ENCODE assay signal across 11 cellular contexts in the genomic region with DNA sequence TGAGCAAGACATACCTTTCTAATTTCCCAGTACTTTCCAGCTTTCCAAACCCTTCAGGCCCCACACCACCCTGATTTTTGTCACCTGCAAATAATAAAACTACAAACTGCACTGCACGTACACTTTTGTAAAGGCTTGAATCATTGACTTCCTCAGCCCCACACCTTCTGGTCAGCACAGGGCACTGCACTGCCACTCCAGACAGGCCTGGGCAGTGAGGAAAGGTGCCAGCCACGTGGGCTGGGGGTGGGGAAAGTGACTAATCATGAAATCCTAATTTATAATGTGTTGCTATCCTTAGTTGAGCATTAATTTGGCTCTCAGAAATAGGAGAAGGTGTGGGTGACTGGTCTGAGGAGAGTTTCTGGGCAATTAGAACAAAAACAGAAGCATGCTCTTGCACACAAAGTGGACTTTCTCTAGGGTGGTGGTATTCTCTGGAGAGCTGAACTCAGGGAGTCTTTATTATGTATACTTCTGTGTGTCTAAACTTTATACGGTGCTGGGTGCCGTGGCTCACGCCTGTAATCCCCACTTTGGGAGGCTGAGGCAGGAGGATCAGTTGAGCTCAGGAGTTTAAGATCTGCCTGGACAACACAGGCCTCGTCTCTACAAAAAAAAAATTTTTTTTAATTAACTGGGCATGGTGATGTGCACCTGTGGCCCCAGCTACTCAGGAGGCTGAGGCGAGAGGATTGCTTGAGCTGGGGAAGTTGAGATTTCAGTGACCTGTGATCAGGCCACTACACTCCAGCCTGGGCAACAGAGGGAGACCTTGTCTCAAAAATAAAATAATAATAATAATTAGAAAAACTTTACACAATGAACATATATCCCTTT. TPM values are rescaled to one million over a fixed set of nuclear protein-coding genes. Genes with fewer than 3 reads are reported as not detected.
A peak's percentile ranks its signal among the peaks of the same experiment; 100 is the strongest.
DNase-seq lines count a peak whose midpoint lies in the region; ATAC-seq and TF ChIP-seq lines count a peak whose summit lies in the region.
"Had no signal": no experiment of that assay in that cellular context is flagged by ENCODE, and none has a peak within 500 bp of the region (broad histone marks: within the 10 kb centered on the region; RNA-seq: fewer than 3 reads in every experiment).

No MANE protein-coding gene starts in this region.

- H3K27me3 ChIP-seq in MG63 (no peaks in the 10 kb centered on the region), colonic mucosa (no peaks in the 10 kb centered on the region)
- H3K27me3 ChIP-seq: suprapubic skin had no signal

- no peak for TF ChIP-seq CTCF in colonic mucosa (IDR thresholded peaks at IDR 0.05)
- no peak for TF ChIP-seq CTCF in mesothelial cell of epicardium (IDR thresholded peaks at IDR 0.05; ENCODE audit: unreplicated experiment)

- peak overlapping the region; percentile 58 for H3K27ac ChIP-seq in colonic mucosa

- peaks cover 8% of the 10 kb centered on the region for H3K4me1 ChIP-seq in colonic mucosa

- DNase-seq in AG08396 (ENCODE audit: low spot score) (peak; percentile 29), MG63 (peak; percentile 63), colonic mucosa (no peak), mesothelial cell of epicardium (ENCODE audit: low spot score in 2 of 2, unreplicated experiment in 2 of 2) (no peak), pons (ENCODE audit: low spot score) (no peak)
- DNase-seq in activated CD4-positive, alpha-beta memory T cell treated with anti-CD3 and anti-CD28 coated beads, Interleukin-2, amount 10 ng/mL, durations not matched to agents 7 days and 5 days: no peak
- DNase-seq: activated gamma-delta T cell treated with Interleukin-2 at 50 U/mL for 16 hours, DND-41 had no signal

- POLR2A ChIA-PET in activated CD4-positive, alpha-beta memory T cell treated with anti-CD3 and anti-CD28 coated beads, Interleukin-2, amount 10 ng/mL, durations not matched to agents 7 days and 5 days (lab: Charles Lee): no interaction called here

- H3K4me1 Mint-ChIP-seq in mesothelial cell of epicardium: peaks cover 49% of the 10 kb centered on the region
- no peaks in the 10 kb centered on the region for H3K4me1 Mint-ChIP-seq in activated CD4-positive, alpha-beta memory T cell treated with anti-CD3 and anti-CD28 coated beads, Interleukin-2, amount 10 ng/mL, durations not matched to agents 7 days and 5 days

- no peaks in the 10 kb centered on the region for H3K36me3 Mint-ChIP-seq in mesothelial cell of epicardium
- no peaks in the 10 kb centered on the region for H3K36me3 Mint-ChIP-seq in activated CD4-positive, alpha-beta memory T cell treated with anti-CD3 and anti-CD28 coated beads, Interleukin-2, amount 10 ng/mL, durations not matched to agents 7 days and 5 days (ENCODE audit: low read depth)

- H3K4me3 Mint-ChIP-seq in mesothelial cell of epicardium: no peak overlapping the region
- no peak overlapping the region for H3K4me3 Mint-ChIP-seq in activated CD4-positive, alpha-beta memory T cell treated with anti-CD3 and anti-CD28 coated beads, Interleukin-2, amount 10 ng/mL, durations not matched to agents 7 days and 5 days

- no peaks in the 10 kb centered on the region for H3K9me3 ChIP-seq in MG63
- H3K9me3 ChIP-seq in colonic mucosa: no peaks in the 10 kb centered on the region
- H3K9me3 ChIP-seq: suprapubic skin had no signal

- no peaks in the 10 kb centered on the region for H3K9me3 Mint-ChIP-seq in mesothelial cell of epicardium
- H3K9me3 Mint-ChIP-seq in activated CD4-positive, alpha-beta memory T cell treated with anti-CD3 and anti-CD28 coated beads, Interleukin-2, amount 10 ng/mL, durations not matched to agents 7 days and 5 days: no peaks in the 10 kb centered on the region

- peak overlapping the region; percentile 49 for H3K27ac Mint-ChIP-seq in mesothelial cell of epicardium
- H3K27ac Mint-ChIP-seq in activated CD4-positive, alpha-beta memory T cell treated with anti-CD3 and anti-CD28 coated beads, Interleukin-2, amount 10 ng/mL, durations not matched to agents 7 days and 5 days: no peak overlapping the region

- no peak overlapping the region for H3K9ac ChIP-seq in colonic mucosa (ENCODE audit: low read depth in 2 of 2, low read length in 2 of 2)

- no peak overlapping the region for H3K4me3 ChIP-seq in MG63
- no peak overlapping the region for H3K4me3 ChIP-seq in colonic mucosa
- H3K4me3 ChIP-seq: suprapubic skin had no signal

- no peaks in the 10 kb centered on the region for H3K27me3 Mint-ChIP-seq in mesothelial cell of epicardium (ENCODE audit: low read depth)
- H3K27me3 Mint-ChIP-seq in activated CD4-positive, alpha-beta memory T cell treated with anti-CD3 and anti-CD28 coated beads, Interleukin-2, amount 10 ng/mL, durations not matched to agents 7 days and 5 days: no peaks in the 10 kb centered on the region

- intact Hi-C loops in colonic mucosa (cut with DNase I): no loop called here

- CTCF ChIA-PET in activated CD4-positive, alpha-beta memory T cell treated with anti-CD3 and anti-CD28 coated beads, Interleukin-2, amount 10 ng/mL, durations not matched to agents 7 days and 5 days (lab: Charles Lee): interaction anchor here (0.6 kb wide), 1 partner anchor 170 kb away, joined by 3 read pairs; no protein-coding TSS in a partner anchor

- no peak for ATAC-seq in HG02642 (IDR thresholded peaks at IDR 0.05; ENCODE audit: poor library complexity, unreplicated experiment)
- ATAC-seq in HG03439 (IDR thresholded peaks at IDR 0.05; ENCODE audit: unreplicated experiment): no peak

- H3K36me3 ChIP-seq in MG63 (no peaks in the 10 kb centered on the region), colonic mucosa (no peaks in the 10 kb centered on the region)
- H3K36me3 ChIP-seq: suprapubic skin had no signal

RNA-seq across cellular contexts. Expression of a gene that starts 58.2 kb away (rescaled TPM):
- total RNA-seq in MG63 (2014; rRNA removed; shearing (Covaris generic); ENCODE audit: low replicate concordance): 103 and 128 TPM in 2 replicates
- total RNA-seq in colonic mucosa (100 to 1,000 TPM; 246 to 362 TPM), mesothelial cell of epicardium (173 to 190 TPM (median 177 TPM) in 3 replicates)
- 10 to 100 TPM; 33.3 to 37.9 TPM for total RNA-seq in activated CD4-positive, alpha-beta memory T cell treated with anti-CD3 and anti-CD28 coated beads, Interleukin-2, amount 10 ng/mL, durations not matched to agents 7 days and 5 days

Comparison
In these comparisons a context has a peak if more than half of its experiments do, and no peak if none do; other contexts are left out.
1. DNase-seq: peak in AG08396 (single experiment) and MG63 (single experiment); none in colonic mucosa (single experiment), mesothelial cell of epicardium (0 of 2), pons (single experiment) and activated CD4-positive, alpha-beta memory T cell treated with anti-CD3 and anti-CD28 coated beads, Interleukin-2, amount 10 ng/mL, durations not matched to agents 7 days and 5 days (single experiment).